ENCODE assay signal across 9 cellular contexts in genomic region chr3:14791343-14791945, GRCh38. TPM values are rescaled to one million over a fixed set of nuclear protein-coding genes. Genes with fewer than 3 reads are reported as not detected.
DNase-seq lines count a peak whose midpoint lies in the region; ATAC-seq and TF ChIP-seq lines count a peak whose summit lies in the region.
"Had no signal": no experiment of that assay in that cellular context is flagged by ENCODE, and none has a peak within 500 bp of the region (broad histone marks: within the 10 kb centered on the region; RNA-seq: fewer than 3 reads in every experiment).

No MANE protein-coding gene starts in this region.

- intact Hi-C loops in activated CD4-positive, alpha-beta T cell treated with anti-CD3 and anti-CD28 coated beads for 36 hours (cut with DNase I, micrococcal nuclease) = loop anchor here (1.0 kb wide), 2 partner anchors 124 to 130 kb away; no protein-coding TSS in a partner anchor

- H3K4me1 Mint-ChIP-seq in activated CD4-positive, alpha-beta T cell treated with anti-CD3 and anti-CD28 coated beads for 36 hours = no peaks in the 10 kb centered on the region
- H3K4me1 Mint-ChIP-seq in mesothelial cell of epicardium (peaks cover 4% of the 10 kb centered on the region), type B pancreatic cell (ENCODE audit: unreplicated experiment) (peaks cover 28% of the 10 kb centered on the region)

- TF ChIP-seq CTCF in GM12872 (IDR thresholded peaks at IDR 0.05; ENCODE audit: insufficient read depth, low read depth, low read length) (peak; percentile 86), mesothelial cell of epicardium (IDR thresholded peaks at IDR 0.05; ENCODE audit: unreplicated experiment) (peak; percentile 56), type B pancreatic cell (conservative IDR thresholded peaks at IDR 0.05) (peak; percentile 80)

- peaks cover 8% of the 10 kb centered on the region for H3K27me3 Mint-ChIP-seq in activated CD4-positive, alpha-beta T cell treated with anti-CD3 and anti-CD28 coated beads for 36 hours
- peaks cover 67% of the 10 kb centered on the region for H3K27me3 Mint-ChIP-seq in mesothelial cell of epicardium (ENCODE audit: low read depth)
- H3K27me3 Mint-ChIP-seq in type B pancreatic cell = peaks cover 62% of the 10 kb centered on the region

- no peaks in the 10 kb centered on the region for H3K9me3 Mint-ChIP-seq in activated CD4-positive, alpha-beta T cell treated with anti-CD3 and anti-CD28 coated beads for 36 hours (ENCODE audit: low read depth)
- H3K9me3 Mint-ChIP-seq in mesothelial cell of epicardium (no peaks in the 10 kb centered on the region), type B pancreatic cell (no peaks in the 10 kb centered on the region)

- CTCF ChIA-PET in activated CD4-positive, alpha-beta T cell treated with anti-CD3 and anti-CD28 coated beads for 36 hours (lab: Charles Lee) = interaction anchor here (0.9 to 1.8 kb wide), 4 partner anchors 130 to 136 kb away, joined by 3 to 14 read pairs (median 4); no protein-coding TSS in a partner anchor

- no peak overlapping the region for H3K27ac Mint-ChIP-seq in activated CD4-positive, alpha-beta T cell treated with anti-CD3 and anti-CD28 coated beads for 36 hours
- H3K27ac Mint-ChIP-seq in mesothelial cell of epicardium (no peak overlapping the region), type B pancreatic cell (peak overlapping the region; percentile 62)

- POLR2A ChIA-PET in activated CD4-positive, alpha-beta T cell treated with anti-CD3 and anti-CD28 coated beads for 36 hours (lab: Charles Lee) = no interaction called here

- no peaks in the 10 kb centered on the region for H3K36me3 Mint-ChIP-seq in activated CD4-positive, alpha-beta T cell treated with anti-CD3 and anti-CD28 coated beads for 36 hours (ENCODE audit: low read depth)
- H3K36me3 Mint-ChIP-seq in mesothelial cell of epicardium (no peaks in the 10 kb centered on the region), type B pancreatic cell (no peaks in the 10 kb centered on the region)

- peak; percentile 55 for DNase-seq in NAMALWA (ENCODE audit: low spot score)
- DNase-seq in activated CD4-positive, alpha-beta T cell treated with anti-CD3 and anti-CD28 coated beads for 36 hours = peak; percentile 78
- DNase-seq in effector CD8-positive, alpha-beta T cell (lab: John Stamatoyannopoulos, UW) = peak; percentile 36
- DNase-seq in mesothelial cell of epicardium (ENCODE audit: low spot score in 2 of 2, unreplicated experiment in 2 of 2) = peak; percentile 30 to 72
- DNase-seq in type B pancreatic cell (ENCODE audit: extremely low spot score, unreplicated experiment) = no peak

- no peak overlapping the region for H3K4me3 Mint-ChIP-seq in activated CD4-positive, alpha-beta T cell treated with anti-CD3 and anti-CD28 coated beads for 36 hours
- no peak overlapping the region for H3K4me3 Mint-ChIP-seq in mesothelial cell of epicardium
- H3K4me3 Mint-ChIP-seq in type B pancreatic cell = no peak overlapping the region

- peak; percentile 78 for ATAC-seq in activated CD4-positive, alpha-beta T cell treated with anti-CD3 and anti-CD28 coated beads for 36 hours
- ATAC-seq in GM21381 (IDR thresholded peaks at IDR 0.05; ENCODE audit: unreplicated experiment) (no peak), GM21528 (IDR thresholded peaks at IDR 0.05; ENCODE audit: low FRiP score, unreplicated experiment) (no peak)

RNA-seq across cellular contexts. Expression of gene FGD5, which starts 27.3 kb away (rescaled TPM):
- total RNA-seq in activated CD4-positive, alpha-beta T cell treated with anti-CD3 and anti-CD28 coated beads for 36 hours = under 1 TPM in 1 of 2 experiments, not detected in 1; 0.09 TPM
- total RNA-seq in mesothelial cell of epicardium (3.2 to 3.5 TPM (median 3.4 TPM) in 3 replicates), type B pancreatic cell (ENCODE audit: low replicate concordance) (1.6 and 15.3 TPM in 2 replicates)
- total RNA-seq: activated CD8-positive, alpha-beta memory T cell treated with anti-CD3 and anti-CD28 coated beads for 36 hours had no signal
